ENCODE assay signal across 19 cellular contexts in the genomic region with DNA sequence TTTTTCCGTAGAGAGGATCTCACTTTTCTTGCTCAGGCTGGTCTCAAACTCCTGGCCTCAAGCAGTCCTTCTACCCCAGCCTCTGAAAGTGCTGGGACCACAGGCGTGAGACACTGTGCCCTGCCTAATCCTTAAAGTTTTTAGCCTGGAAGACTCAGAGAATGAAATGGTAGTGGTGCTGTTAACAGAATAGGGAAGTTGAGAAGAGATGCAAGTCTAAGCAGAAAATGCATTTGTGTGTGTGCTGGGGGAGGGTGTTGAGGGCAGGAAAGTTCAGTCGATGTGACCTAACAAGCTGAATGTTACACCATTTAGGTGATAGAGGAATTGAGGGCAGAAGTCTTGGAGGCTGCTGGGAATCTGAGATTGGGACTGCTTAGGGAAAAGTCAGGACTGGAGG. TPM values are rescaled to one million over a fixed set of nuclear protein-coding genes. Genes with fewer than 3 reads are reported as not detected.
A peak's percentile ranks its signal among the peaks of the same experiment; 100 is the strongest.
DNase-seq lines count a peak whose midpoint lies in the region; ATAC-seq and TF ChIP-seq lines count a peak whose summit lies in the region.
"Had no signal": no experiment of that assay in that cellular context is flagged by ENCODE, and none has a peak within 500 bp of the region (broad histone marks: within the 10 kb centered on the region; RNA-seq: fewer than 3 reads in every experiment).

No MANE protein-coding gene starts in this region.

- TF ChIP-seq POLR2A in NB4 (IDR thresholded peaks at IDR 0.05; ENCODE audit: extremely low read depth, insufficient read length), result no peak

- H3K4me3 Mint-ChIP-seq in WTC11, result no peak overlapping the region
- H3K4me3 Mint-ChIP-seq in stimulated activated memory B cell treated with anti-CD40 and anti-IgM and Interleukin-4, amounts not matched to agents 10 μg/mL and 1 μg/mL and 100 μg/mL, for 72 hours, result no peak overlapping the region
- H3K4me3 Mint-ChIP-seq: activated B cell treated with CpG ODN at 0.5 μM for 24 hours; activated T-helper 17 cell treated with anti-CD3 and anti-CD28 coated beads, Interleukin-2, amount 50 U/mL, for 72 hours; immature natural killer cell; mesothelial cell of epicardium; stimulated activated effector memory CD8-positive, alpha-beta T cell treated with anti-CD3 and anti-CD28 coated beads, Interleukin-12 subunit alpha, Interleukin-12 subunit beta, amount 100 ng/mL, for 72 hours had no signal

- no peak overlapping the region for H3K4me3 ChIP-seq in NB4 (ENCODE audit: low read depth, low read length)
- H3K4me3 ChIP-seq: colonic mucosa, SK-N-MC, skin epidermis had no signal

- no peak for ATAC-seq in WTC11
- no peak for ATAC-seq in stimulated activated memory B cell treated with anti-CD40 and anti-IgM and Interleukin-4, amounts not matched to agents 10 μg/mL and 1 μg/mL and 100 μg/mL, for 72 hours
- ATAC-seq in GM21515 (IDR thresholded peaks at IDR 0.05; ENCODE audit: unreplicated experiment), result no peak
- ATAC-seq: activated T-helper 17 cell treated with anti-CD3 and anti-CD28 coated beads, Interleukin-2, amount 50 U/mL, for 72 hours; stimulated activated effector memory CD8-positive, alpha-beta T cell treated with anti-CD3 and anti-CD28 coated beads, Interleukin-12 subunit alpha, Interleukin-12 subunit beta, amount 100 ng/mL, for 72 hours had no signal

- DNase-seq in GDM1 (lab: John Stamatoyannopoulos, UW) (peak; percentile 43), NB4 (ENCODE audit: low read depth) (peak; percentile 70), WTC11 (ENCODE audit: low spot score) (no peak), mesenteric fat pad (ENCODE audit: low spot score) (peak; percentile 18), NCI-H748 treated with DMSO at 0.1 percent for 48 hours (lab: John Stamatoyannopoulos, UW) (no peak), iPS-NIHi11 (ENCODE audit: low spot score) (no peak)
- DNase-seq: activated B cell treated with CpG ODN at 0.5 μM for 24 hours, colonic mucosa, GF-D8, immature natural killer cell, NCI-H1417 treated with DMSO at 0.1 percent for 48 hours, NCI-H226 had no signal

- H3K4me1 Mint-ChIP-seq in WTC11, result peaks cover 13% of the 10 kb centered on the region
- no peaks in the 10 kb centered on the region for H3K4me1 Mint-ChIP-seq in stimulated activated memory B cell treated with anti-CD40 and anti-IgM and Interleukin-4, amounts not matched to agents 10 μg/mL and 1 μg/mL and 100 μg/mL, for 72 hours
- H3K4me1 Mint-ChIP-seq: activated T-helper 17 cell treated with anti-CD3 and anti-CD28 coated beads, Interleukin-2, amount 50 U/mL, for 72 hours; stimulated activated effector memory CD8-positive, alpha-beta T cell treated with anti-CD3 and anti-CD28 coated beads, Interleukin-12 subunit alpha, Interleukin-12 subunit beta, amount 100 ng/mL, for 72 hours had no signal

- no peaks in the 10 kb centered on the region for H3K9me3 Mint-ChIP-seq in WTC11
- H3K9me3 Mint-ChIP-seq in stimulated activated memory B cell treated with anti-CD40 and anti-IgM and Interleukin-4, amounts not matched to agents 10 μg/mL and 1 μg/mL and 100 μg/mL, for 72 hours, result no peaks in the 10 kb centered on the region
- H3K9me3 Mint-ChIP-seq: activated B cell treated with CpG ODN at 0.5 μM for 24 hours; activated T-helper 17 cell treated with anti-CD3 and anti-CD28 coated beads, Interleukin-2, amount 50 U/mL, for 72 hours; immature natural killer cell; mesothelial cell of epicardium; stimulated activated effector memory CD8-positive, alpha-beta T cell treated with anti-CD3 and anti-CD28 coated beads, Interleukin-12 subunit alpha, Interleukin-12 subunit beta, amount 100 ng/mL, for 72 hours had no signal

- TF ChIP-seq CTCF in NB4 (IDR thresholded peaks at IDR 0.05; ENCODE audit: low read depth, low read length) (no peak), WTC11 (IDR thresholded peaks at IDR 0.05) (no peak)

- H3K36me3 Mint-ChIP-seq in WTC11, result no peaks in the 10 kb centered on the region
- H3K36me3 Mint-ChIP-seq in stimulated activated memory B cell treated with anti-CD40 and anti-IgM and Interleukin-4, amounts not matched to agents 10 μg/mL and 1 μg/mL and 100 μg/mL, for 72 hours, result no peaks in the 10 kb centered on the region
- H3K36me3 Mint-ChIP-seq: mesothelial cell of epicardium; stimulated activated effector memory CD8-positive, alpha-beta T cell treated with anti-CD3 and anti-CD28 coated beads, Interleukin-12 subunit alpha, Interleukin-12 subunit beta, amount 100 ng/mL, for 72 hours had no signal

- POLR2A ChIA-PET in WTC11 (lab: Charles Lee), result no interaction called here

- 0 out of 2 replicates have a peak overlapping the region, but pooled peaks have one; percentile 4 for H3K27ac Mint-ChIP-seq in WTC11
- H3K27ac Mint-ChIP-seq in stimulated activated memory B cell treated with anti-CD40 and anti-IgM and Interleukin-4, amounts not matched to agents 10 μg/mL and 1 μg/mL and 100 μg/mL, for 72 hours, result no peak overlapping the region
- H3K27ac Mint-ChIP-seq: activated B cell treated with CpG ODN at 0.5 μM for 24 hours; activated T-helper 17 cell treated with anti-CD3 and anti-CD28 coated beads, Interleukin-2, amount 50 U/mL, for 72 hours; mesothelial cell of epicardium; stimulated activated effector memory CD8-positive, alpha-beta T cell treated with anti-CD3 and anti-CD28 coated beads, Interleukin-12 subunit alpha, Interleukin-12 subunit beta, amount 100 ng/mL, for 72 hours had no signal

- H3K27me3 Mint-ChIP-seq in WTC11 (ENCODE audit: low read depth), result no peaks in the 10 kb centered on the region
- H3K27me3 Mint-ChIP-seq in stimulated activated memory B cell treated with anti-CD40 and anti-IgM and Interleukin-4, amounts not matched to agents 10 μg/mL and 1 μg/mL and 100 μg/mL, for 72 hours, result no peaks in the 10 kb centered on the region
- H3K27me3 Mint-ChIP-seq: activated B cell treated with CpG ODN at 0.5 μM for 24 hours; activated T-helper 17 cell treated with anti-CD3 and anti-CD28 coated beads, Interleukin-2, amount 50 U/mL, for 72 hours had no signal

- CTCF ChIA-PET in WTC11 (lab: Charles Lee), result interaction anchor here (1.8 kb wide), 1 partner anchor 97 kb away, joined by 3 read pairs; no protein-coding TSS in a partner anchor

TF ChIP-seq in WTC11, 78 proteins besides CTCF, POLR2A, EP300 and RAD21:
- no peak for TF ChIP-seq KAT7 (CRISPR knock-in tag; IDR thresholded peaks at IDR 0.05; ENCODE audit: borderline replicate concordance)
- TF ChIP-seq TEAD1 (CRISPR knock-in tag; IDR thresholded peaks at IDR 0.05), result no peak
- TF ChIP-seq, protein P1, sequence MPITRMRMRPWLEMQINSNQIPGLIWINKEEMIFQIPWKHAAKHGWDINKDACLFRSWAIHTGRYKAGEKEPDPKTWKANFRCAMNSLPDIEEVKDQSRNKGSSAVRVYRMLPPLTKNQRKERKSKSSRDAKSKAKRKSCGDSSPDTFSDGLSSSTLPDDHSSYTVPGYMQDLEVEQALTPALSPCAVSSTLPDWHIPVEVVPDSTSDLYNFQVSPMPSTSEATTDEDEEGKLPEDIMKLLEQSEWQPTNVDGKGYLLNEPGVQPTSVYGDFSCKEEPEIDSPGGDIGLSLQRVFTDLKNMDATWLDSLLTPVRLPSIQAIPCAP (CRISPR knock-in tag; IDR thresholded peaks at IDR 0.05), result no peak
- no peak for TF ChIP-seq FOXP1 (CRISPR knock-in tag; IDR thresholded peaks at IDR 0.05; ENCODE audit: borderline replicate concordance)
- TF ChIP-seq NFE2L1 (CRISPR knock-in tag; IDR thresholded peaks at IDR 0.05), result no peak
- no peak for TF ChIP-seq NR3C1 (CRISPR knock-in tag; conservative IDR thresholded peaks at IDR 0.05; ENCODE audit: low read depth)
- TF ChIP-seq, protein P2, sequence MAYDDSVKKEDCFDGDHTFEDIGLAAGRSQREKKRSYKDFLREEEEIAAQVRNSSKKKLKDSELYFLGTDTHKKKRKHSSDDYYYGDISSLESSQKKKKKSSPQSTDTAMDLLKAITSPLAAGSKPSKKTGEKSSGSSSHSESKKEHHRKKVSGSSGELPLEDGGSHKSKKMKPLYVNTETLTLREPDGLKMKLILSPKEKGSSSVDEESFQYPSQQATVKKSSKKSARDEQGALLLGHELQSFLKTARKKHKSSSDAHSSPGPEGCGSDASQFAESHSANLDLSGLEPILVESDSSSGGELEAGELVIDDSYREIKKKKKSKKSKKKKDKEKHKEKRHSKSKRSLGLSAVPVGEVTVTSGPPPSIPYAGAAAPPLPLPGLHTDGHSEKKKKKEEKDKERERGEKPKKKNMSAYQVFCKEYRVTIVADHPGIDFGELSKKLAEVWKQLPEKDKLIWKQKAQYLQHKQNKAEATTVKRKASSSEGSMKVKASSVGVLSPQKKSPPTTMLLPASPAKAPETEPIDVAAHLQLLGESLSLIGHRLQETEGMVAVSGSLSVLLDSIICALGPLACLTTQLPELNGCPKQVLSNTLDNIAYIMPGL (CRISPR knock-in tag; IDR thresholded peaks at IDR 0.05), result no peak
- TF ChIP-seq, protein P3, sequence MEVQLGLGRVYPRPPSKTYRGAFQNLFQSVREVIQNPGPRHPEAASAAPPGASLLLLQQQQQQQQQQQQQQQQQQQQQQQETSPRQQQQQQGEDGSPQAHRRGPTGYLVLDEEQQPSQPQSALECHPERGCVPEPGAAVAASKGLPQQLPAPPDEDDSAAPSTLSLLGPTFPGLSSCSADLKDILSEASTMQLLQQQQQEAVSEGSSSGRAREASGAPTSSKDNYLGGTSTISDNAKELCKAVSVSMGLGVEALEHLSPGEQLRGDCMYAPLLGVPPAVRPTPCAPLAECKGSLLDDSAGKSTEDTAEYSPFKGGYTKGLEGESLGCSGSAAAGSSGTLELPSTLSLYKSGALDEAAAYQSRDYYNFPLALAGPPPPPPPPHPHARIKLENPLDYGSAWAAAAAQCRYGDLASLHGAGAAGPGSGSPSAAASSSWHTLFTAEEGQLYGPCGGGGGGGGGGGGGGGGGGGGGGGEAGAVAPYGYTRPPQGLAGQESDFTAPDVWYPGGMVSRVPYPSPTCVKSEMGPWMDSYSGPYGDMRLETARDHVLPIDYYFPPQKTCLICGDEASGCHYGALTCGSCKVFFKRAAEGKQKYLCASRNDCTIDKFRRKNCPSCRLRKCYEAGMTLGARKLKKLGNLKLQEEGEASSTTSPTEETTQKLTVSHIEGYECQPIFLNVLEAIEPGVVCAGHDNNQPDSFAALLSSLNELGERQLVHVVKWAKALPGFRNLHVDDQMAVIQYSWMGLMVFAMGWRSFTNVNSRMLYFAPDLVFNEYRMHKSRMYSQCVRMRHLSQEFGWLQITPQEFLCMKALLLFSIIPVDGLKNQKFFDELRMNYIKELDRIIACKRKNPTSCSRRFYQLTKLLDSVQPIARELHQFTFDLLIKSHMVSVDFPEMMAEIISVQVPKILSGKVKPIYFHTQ (CRISPR knock-in tag; IDR thresholded peaks at IDR 0.05), result no peak
- TF ChIP-seq ELF4 (CRISPR knock-in tag; IDR thresholded peaks at IDR 0.05; ENCODE audit: low read depth), result no peak
- TF ChIP-seq EMX1 (CRISPR knock-in tag; IDR thresholded peaks at IDR 0.05), result no peak
- TF ChIP-seq, protein P4, sequence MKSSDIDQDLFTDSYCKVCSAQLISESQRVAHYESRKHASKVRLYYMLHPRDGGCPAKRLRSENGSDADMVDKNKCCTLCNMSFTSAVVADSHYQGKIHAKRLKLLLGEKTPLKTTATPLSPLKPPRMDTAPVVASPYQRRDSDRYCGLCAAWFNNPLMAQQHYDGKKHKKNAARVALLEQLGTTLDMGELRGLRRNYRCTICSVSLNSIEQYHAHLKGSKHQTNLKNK (CRISPR knock-in tag; IDR thresholded peaks at IDR 0.05), result no peak

RNA-seq across cellular contexts. Expression of a gene that starts 6.9 kb away (rescaled TPM):
- total RNA-seq in WTC11 (2021), result 195 to 226 TPM (median 203 TPM) in 3 replicates
- 121 TPM for total RNA-seq in mesenteric fat pad

Comparison
In these comparisons a context has a peak if more than half of its experiments do, and no peak if none do; other contexts are left out.
1. DNase-seq: peak in GDM1 (single experiment), NB4 (single experiment) and mesenteric fat pad (single experiment); none in WTC11 (single experiment), NCI-H748 treated with DMSO at 0.1 percent for 48 hours (single experiment) and iPS-NIHi11 (single experiment).